In genomic region chr5:56207537-56207936, GRCh38 we compare ENCODE assay signal across 19 cellular contexts. TPM values are rescaled to one million over a fixed set of nuclear protein-coding genes. Genes with fewer than 3 reads are reported as not detected.
"Had no signal": no experiment of that assay in that cellular context is flagged by ENCODE, and none has a peak within 500 bp of the region (broad histone marks: within the 10 kb centered on the region; RNA-seq: fewer than 3 reads in every experiment).

No MANE protein-coding gene starts in this region.

- H3K36me3 ChIP-seq: esophagus muscularis mucosa, gastroesophageal sphincter, heart right ventricle, neural progenitor cell had no signal

- ATAC-seq: activated CD8-positive, alpha-beta T cell treated with anti-CD3 and anti-CD28 coated beads for 36 hours; activated T-cell treated with anti-CD3 and anti-CD28 coated beads, Interleukin-2, amount 50 U/mL, for 4 hours; gastroesophageal sphincter; heart right ventricle; stimulated activated effector memory CD8-positive, alpha-beta T cell treated with anti-CD3 and anti-CD28 coated beads, Interleukin-12 subunit alpha, Interleukin-12 subunit beta, amount 100 ng/mL, for 72 hours; T-helper 17 cell; WTC11 had no signal

- H3K4me3 ChIP-seq: esophagus muscularis mucosa, gastroesophageal sphincter, heart right ventricle, lung, neural progenitor cell had no signal

- DNase-seq: activated CD4-positive, alpha-beta T cell treated with anti-CD3 and anti-CD28 coated beads for 4 hours; activated CD8-positive, alpha-beta T cell treated with anti-CD3 and anti-CD28 coated beads for 36 hours; activated effector memory CD4-positive, alpha-beta T cell treated with Interleukin-2 at 50 U/mL for 16 hours; activated naive CD4-positive, alpha-beta T cell treated with anti-CD3 and anti-CD28 coated beads, Interleukin-2, amount 50 U/mL, for 16 hours; activated T-cell treated with anti-CD3 and anti-CD28 coated beads, Interleukin-2, amount 50 U/mL, for 4 hours; heart right ventricle; islet precursor cell; naive B cell; stimulated activated CD4-positive, alpha-beta T cell treated with anti-CD3 and anti-CD28 coated beads, Interleukin-12 subunit alpha, Interleukin-12 subunit beta, amount 100 ng/mL, for 4 hours; stimulated activated CD4-positive, alpha-beta T cell treated with anti-CD3 and anti-CD28 coated beads, Interleukin-2, amount 100 ng/mL, for 24 hours; T-helper 17 cell had no signal

- H3K9me3 ChIP-seq: esophagus muscularis mucosa, gastroesophageal sphincter, heart right ventricle had no signal

- H3K27me3 ChIP-seq: esophagus muscularis mucosa, gastroesophageal sphincter, heart right ventricle, neural progenitor cell had no signal

- H3K4me1 ChIP-seq: neural progenitor cell, parathyroid adenoma had no signal

- H3K4me2 ChIP-seq: neural progenitor cell had no signal

- H3K9ac ChIP-seq: neural progenitor cell, parathyroid adenoma had no signal

- H2AFZ ChIP-seq: neural progenitor cell, parathyroid adenoma had no signal

- H3K27ac ChIP-seq: esophagus muscularis mucosa, gastroesophageal sphincter, heart right ventricle, neural progenitor cell, parathyroid adenoma had no signal

- H3K79me2 ChIP-seq: parathyroid adenoma had no signal

RNA-seq across cellular contexts. Expression of gene ANKRD55, which starts 25.6 kb away (rescaled TPM):
- total RNA-seq: activated CD8-positive, alpha-beta T cell treated with anti-CD3 and anti-CD28 coated beads for 36 hours; cardiac septum; WTC11 had no signal
